In the genomic region with DNA sequence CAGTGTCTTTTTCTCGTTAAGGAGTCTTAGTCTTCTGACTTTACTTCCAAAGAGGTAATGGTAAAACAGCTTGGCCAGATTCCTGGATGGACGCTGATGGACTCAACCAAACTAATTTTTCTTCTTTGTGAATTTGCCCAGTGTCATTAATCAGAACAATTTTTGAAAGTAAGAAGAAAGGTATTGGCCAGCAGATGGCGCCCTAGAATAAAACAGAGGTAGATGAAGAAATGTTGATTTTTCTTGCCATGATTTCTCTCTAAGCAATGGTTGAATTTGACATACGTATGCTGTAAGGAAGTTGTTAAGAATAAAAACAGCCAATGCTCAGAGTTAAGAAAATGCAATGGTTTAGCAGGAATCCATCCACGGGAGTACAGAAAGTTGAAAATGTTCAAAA, we compare ENCODE assay signal across 8 cellular contexts.
DNase-seq lines count a peak whose midpoint lies in the region; ATAC-seq and TF ChIP-seq lines count a peak whose summit lies in the region.

No MANE protein-coding gene starts in this region.

- peak; percentile 44 for DNase-seq in Calu3
- peak; percentile 77 for DNase-seq in OCI-M1 (lab: John Stamatoyannopoulos, UW)
- peak; percentile 69 for DNase-seq in activated naive CD4-positive, alpha-beta T cell treated with anti-CD3 and anti-CD28 coated beads, Interleukin-2, amount 10 ng/mL, durations not matched to agents 7 days and 5 days
- peak; percentile 10 to 28 (median 19) for DNase-seq in immature natural killer cell
- peak; percentile 60 to 68 for DNase-seq in stimulated activated CD4-positive, alpha-beta T cell treated with anti-CD3 and anti-CD28 coated beads, Interleukin-2, amount 100 ng/mL, for 24 hours
- no peak for DNase-seq in cerebellum (ENCODE audit: low spot score)

- intact Hi-C loops in Calu3 (cut with micrococcal nuclease; ENCODE audit: unreplicated experiment), result loop anchor here (1.0 to 5.0 kb wide), 4 partner anchors 77 to 728 kb away; a partner anchor contains a TSS

- no peaks in the 10 kb centered on the region for H3K27me3 Mint-ChIP-seq in Calu3 (ENCODE audit: unreplicated experiment)
- H3K27me3 Mint-ChIP-seq in activated naive CD4-positive, alpha-beta T cell treated with anti-CD3 and anti-CD28 coated beads, Interleukin-2, amount 10 ng/mL, durations not matched to agents 7 days and 5 days, result peaks cover 31% of the 10 kb centered on the region
- H3K27me3 Mint-ChIP-seq in immature natural killer cell (ENCODE audit: low read depth in 3 of 3), result peaks cover 3 to 16% (median 11%) of the 10 kb centered on the region in 3 donors

- peak; percentile 68 for TF ChIP-seq RAD21 in Ishikawa (IDR thresholded peaks at IDR 0.05; ENCODE audit: low read depth)

- H3K4me1 Mint-ChIP-seq in Calu3 (ENCODE audit: low read depth, unreplicated experiment) (no peaks in the 10 kb centered on the region), immature natural killer cell (no peaks in the 10 kb centered on the region)
- H3K4me1 Mint-ChIP-seq in activated naive CD4-positive, alpha-beta T cell treated with anti-CD3 and anti-CD28 coated beads, Interleukin-2, amount 10 ng/mL, durations not matched to agents 7 days and 5 days, result no peaks in the 10 kb centered on the region

- H3K27ac Mint-ChIP-seq in Calu3 (ENCODE audit: unreplicated experiment), result no peak overlapping the region
- H3K27ac Mint-ChIP-seq in activated naive CD4-positive, alpha-beta T cell treated with anti-CD3 and anti-CD28 coated beads, Interleukin-2, amount 10 ng/mL, durations not matched to agents 7 days and 5 days, result no peak overlapping the region
- no peak overlapping the region for H3K27ac Mint-ChIP-seq in immature natural killer cell

- ATAC-seq in HG03442 (IDR thresholded peaks at IDR 0.05; ENCODE audit: unreplicated experiment), result no peak

- no peak for TF ChIP-seq CTCF in Calu3 (IDR thresholded peaks at IDR 0.05; ENCODE audit: unreplicated experiment)

- peaks cover 2% of the 10 kb centered on the region for H3K9me3 Mint-ChIP-seq in Calu3 (ENCODE audit: low read depth, unreplicated experiment)
- H3K9me3 Mint-ChIP-seq in activated naive CD4-positive, alpha-beta T cell treated with anti-CD3 and anti-CD28 coated beads, Interleukin-2, amount 10 ng/mL, durations not matched to agents 7 days and 5 days, result no peaks in the 10 kb centered on the region
- H3K9me3 Mint-ChIP-seq in immature natural killer cell, result no peaks in the 10 kb centered on the region

- BruUV-seq in Calu3 (replicated peaks; lab: Mats Ljungman, UMichigan), result no TSS peak

- H3K4me3 Mint-ChIP-seq in Calu3 (ENCODE audit: low read depth, unreplicated experiment), result no peak overlapping the region
- no peak overlapping the region for H3K4me3 Mint-ChIP-seq in activated naive CD4-positive, alpha-beta T cell treated with anti-CD3 and anti-CD28 coated beads, Interleukin-2, amount 10 ng/mL, durations not matched to agents 7 days and 5 days
- H3K4me3 Mint-ChIP-seq in immature natural killer cell, result no peak overlapping the region

- no peaks in the 10 kb centered on the region for H3K36me3 Mint-ChIP-seq in Calu3 (ENCODE audit: insufficient read depth, unreplicated experiment)
- no peaks in the 10 kb centered on the region for H3K36me3 Mint-ChIP-seq in activated naive CD4-positive, alpha-beta T cell treated with anti-CD3 and anti-CD28 coated beads, Interleukin-2, amount 10 ng/mL, durations not matched to agents 7 days and 5 days
- H3K36me3 Mint-ChIP-seq in immature natural killer cell, result no peaks in the 10 kb centered on the region

- CTCF ChIA-PET in Calu3 (lab: Charles Lee), result interaction anchor here (0.6 to 0.8 kb wide), 2 partner anchors 544 to 613 kb away, joined by 5 read pairs; no protein-coding TSS in a partner anchor
- CTCF ChIA-PET in activated naive CD4-positive, alpha-beta T cell treated with anti-CD3 and anti-CD28 coated beads, Interleukin-2, amount 10 ng/mL, durations not matched to agents 7 days and 5 days (lab: Charles Lee), result interaction anchor here (0.9 to 1.4 kb wide), 3 partner anchors 14 to 540 kb away, joined by 3 to 5 read pairs (median 5); no protein-coding TSS in a partner anchor

- no peak for TF ChIP-seq EP300 in Ishikawa (IDR thresholded peaks at IDR 0.05; ENCODE audit: borderline replicate concordance)

TF ChIP-seq in Ishikawa, 13 proteins besides CTCF, POLR2A, EP300 and RAD21:
- no peak for TF ChIP-seq TCF12 (IDR thresholded peaks at IDR 0.05; ENCODE audit: low read depth)
- TF ChIP-seq CREB1 (IDR thresholded peaks at IDR 0.05; ENCODE audit: low read depth), result no peak
- no peak for TF ChIP-seq TAF1 (IDR thresholded peaks at IDR 0.05; ENCODE audit: low read depth)
- no peak for TF ChIP-seq FOXM1 (IDR thresholded peaks at IDR 0.05; ENCODE audit: borderline replicate concordance, low read depth)
- TF ChIP-seq EGR1 (IDR thresholded peaks at IDR 0.05), result no peak
- TF ChIP-seq, protein P1, sequence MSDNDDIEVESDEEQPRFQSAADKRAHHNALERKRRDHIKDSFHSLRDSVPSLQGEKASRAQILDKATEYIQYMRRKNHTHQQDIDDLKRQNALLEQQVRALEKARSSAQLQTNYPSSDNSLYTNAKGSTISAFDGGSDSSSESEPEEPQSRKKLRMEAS (IDR thresholded peaks at IDR 0.05), result no peak
- TF ChIP-seq, protein P2, sequence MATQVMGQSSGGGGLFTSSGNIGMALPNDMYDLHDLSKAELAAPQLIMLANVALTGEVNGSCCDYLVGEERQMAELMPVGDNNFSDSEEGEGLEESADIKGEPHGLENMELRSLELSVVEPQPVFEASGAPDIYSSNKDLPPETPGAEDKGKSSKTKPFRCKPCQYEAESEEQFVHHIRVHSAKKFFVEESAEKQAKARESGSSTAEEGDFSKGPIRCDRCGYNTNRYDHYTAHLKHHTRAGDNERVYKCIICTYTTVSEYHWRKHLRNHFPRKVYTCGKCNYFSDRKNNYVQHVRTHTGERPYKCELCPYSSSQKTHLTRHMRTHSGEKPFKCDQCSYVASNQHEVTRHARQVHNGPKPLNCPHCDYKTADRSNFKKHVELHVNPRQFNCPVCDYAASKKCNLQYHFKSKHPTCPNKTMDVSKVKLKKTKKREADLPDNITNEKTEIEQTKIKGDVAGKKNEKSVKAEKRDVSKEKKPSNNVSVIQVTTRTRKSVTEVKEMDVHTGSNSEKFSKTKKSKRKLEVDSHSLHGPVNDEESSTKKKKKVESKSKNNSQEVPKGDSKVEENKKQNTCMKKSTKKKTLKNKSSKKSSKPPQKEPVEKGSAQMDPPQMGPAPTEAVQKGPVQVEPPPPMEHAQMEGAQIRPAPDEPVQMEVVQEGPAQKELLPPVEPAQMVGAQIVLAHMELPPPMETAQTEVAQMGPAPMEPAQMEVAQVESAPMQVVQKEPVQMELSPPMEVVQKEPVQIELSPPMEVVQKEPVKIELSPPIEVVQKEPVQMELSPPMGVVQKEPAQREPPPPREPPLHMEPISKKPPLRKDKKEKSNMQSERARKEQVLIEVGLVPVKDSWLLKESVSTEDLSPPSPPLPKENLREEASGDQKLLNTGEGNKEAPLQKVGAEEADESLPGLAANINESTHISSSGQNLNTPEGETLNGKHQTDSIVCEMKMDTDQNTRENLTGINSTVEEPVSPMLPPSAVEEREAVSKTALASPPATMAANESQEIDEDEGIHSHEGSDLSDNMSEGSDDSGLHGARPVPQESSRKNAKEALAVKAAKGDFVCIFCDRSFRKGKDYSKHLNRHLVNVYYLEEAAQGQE (IDR thresholded peaks at IDR 0.05; ENCODE audit: low read depth), result no peak
- no peak for TF ChIP-seq YY1 (IDR thresholded peaks at IDR 0.05; ENCODE audit: low read depth)
- TF ChIP-seq ZBTB7A (IDR thresholded peaks at IDR 0.05; ENCODE audit: low read depth), result no peak
- TF ChIP-seq, protein P3, sequence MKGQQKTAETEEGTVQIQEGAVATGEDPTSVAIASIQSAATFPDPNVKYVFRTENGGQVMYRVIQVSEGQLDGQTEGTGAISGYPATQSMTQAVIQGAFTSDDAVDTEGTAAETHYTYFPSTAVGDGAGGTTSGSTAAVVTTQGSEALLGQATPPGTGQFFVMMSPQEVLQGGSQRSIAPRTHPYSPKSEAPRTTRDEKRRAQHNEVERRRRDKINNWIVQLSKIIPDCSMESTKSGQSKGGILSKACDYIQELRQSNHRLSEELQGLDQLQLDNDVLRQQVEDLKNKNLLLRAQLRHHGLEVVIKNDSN (IDR thresholded peaks at IDR 0.05), result no peak
- no peak for TF ChIP-seq TEAD4 (IDR thresholded peaks at IDR 0.05)
- TF ChIP-seq NFIC (IDR thresholded peaks at IDR 0.05), result no peak
- no peak for TF ChIP-seq CEBPB (IDR thresholded peaks at IDR 0.05)
